17 cellular contexts compared by ENCODE assay signal in genomic region chr6:158006331-158006730, GRCh38. TPM values are rescaled to one million over a fixed set of nuclear protein-coding genes. Genes with fewer than 3 reads are reported as not detected.
A peak's percentile ranks its signal among the peaks of the same experiment; 100 is the strongest.
DNase-seq lines count a peak whose midpoint lies in the region; ATAC-seq and TF ChIP-seq lines count a peak whose summit lies in the region.
"Had no signal": no experiment of that assay in that cellular context is flagged by ENCODE, and none has a peak within 500 bp of the region (broad histone marks: within the 10 kb centered on the region; RNA-seq: fewer than 3 reads in every experiment).

No MANE protein-coding gene starts in this region.

- CTCF ChIA-PET in WTC11 (lab: Charles Lee): interaction anchor here (0.6 to 1.2 kb wide), 2 partner anchors 17 to 20 kb away, joined by 3 to 5 read pairs; no protein-coding TSS in a partner anchor

- H3K4me1 ChIP-seq in H9 (ENCODE audit: insufficient read depth, low read length): peaks cover 16% of the 10 kb centered on the region; the same call in 1 of the 2 replicates

- H3K4me1 Mint-ChIP-seq in H9 (peaks cover 25 to 29% of the 10 kb centered on the region in 2 experiments), WTC11 (peaks cover 26% of the 10 kb centered on the region), memory B cell (peaks cover 35% of the 10 kb centered on the region)
- H3K4me1 Mint-ChIP-seq in stimulated activated naive B cell treated with anti-CD40 and anti-IgM and Interleukin-4, amounts not matched to agents 10 μg/mL and 1 μg/mL and 100 μg/mL, for 72 hours: peaks cover 72 to 90% of the 10 kb centered on the region in 2 donors

- H3K4ac ChIP-seq in H9 (ENCODE audit: low read depth, low read length): no peak overlapping the region

- H2BK20ac ChIP-seq in H9 (ENCODE audit: low read depth, low read length, poor library complexity, severe bottlenecking): no peak overlapping the region

- H2BK5ac ChIP-seq in H9 (ENCODE audit: insufficient read length, low read length): no peak overlapping the region

- POLR2A ChIA-PET in WTC11 (lab: Charles Lee): no interaction called here

- H3K4me2 ChIP-seq in H9 (ENCODE audit: insufficient read depth, insufficient read length, low read length): no peak overlapping the region

- no peak overlapping the region for H3K23ac ChIP-seq in H9 (ENCODE audit: insufficient read length, low read depth, low read length)

- no peak overlapping the region for H2AK5ac ChIP-seq in H9 (ENCODE audit: insufficient read length, low read length)

- H2BK15ac ChIP-seq in H9 (ENCODE audit: low read depth, low read length): no peak overlapping the region

- WGBS in H9 (ENCODE audit: extremely low coverage, insufficient read length, low lambda C conversion rate): no CpG with 5 or more reads among the region's 7 CpGs

- H2BK120ac ChIP-seq in H9 (ENCODE audit: low read depth, low read length, poor library complexity, severe bottlenecking): no peak overlapping the region

- H3K14ac ChIP-seq in H9 (ENCODE audit: insufficient read depth, low read length): no peak overlapping the region

- H3K79me1 ChIP-seq in H9 (ENCODE audit: insufficient read depth, low read depth, low read length, poor library complexity, severe bottlenecking): no peaks in the 10 kb centered on the region

- no peak for TF ChIP-seq CTCF in H9 (conservative IDR thresholded peaks at IDR 0.05)
- no peak for TF ChIP-seq CTCF in WTC11 (IDR thresholded peaks at IDR 0.05)

- H3K27ac Mint-ChIP-seq in H9 (peak overlapping the region in 2 of 3 experiments; percentile 1 to 87; a peak in 2 of 7 replicates), WTC11 (peak overlapping the region; percentile 5; the same call in 1 of the 2 replicates), memory B cell (peak overlapping the region; percentile 51)
- peak overlapping the region; percentile 81 for H3K27ac Mint-ChIP-seq in stimulated activated naive B cell treated with anti-CD40 and anti-IgM and Interleukin-4, amounts not matched to agents 10 μg/mL and 1 μg/mL and 100 μg/mL, for 72 hours
- H3K27ac Mint-ChIP-seq: B cell; CD8-positive, alpha-beta T cell had no signal

- H3K9me3 ChIP-seq in H9 (ENCODE audit: control insufficient read depth, low read depth, low read length): no peaks in the 10 kb centered on the region
- H3K9me3 ChIP-seq: SJCRH30 had no signal

- no peak overlapping the region for H3K4me3 Mint-ChIP-seq in H9
- no peak overlapping the region for H3K4me3 Mint-ChIP-seq in WTC11
- no peak overlapping the region for H3K4me3 Mint-ChIP-seq in memory B cell
- peak overlapping the region in 1 of 2 donors; percentile 6 for H3K4me3 Mint-ChIP-seq in stimulated activated naive B cell treated with anti-CD40 and anti-IgM and Interleukin-4, amounts not matched to agents 10 μg/mL and 1 μg/mL and 100 μg/mL, for 72 hours
- H3K4me3 Mint-ChIP-seq: B cell; CD8-positive, alpha-beta T cell had no signal

- H3K27me3 ChIP-seq in H9 (ENCODE audit: insufficient read depth, low read length): no peaks in the 10 kb centered on the region
- H3K27me3 ChIP-seq: SJCRH30 had no signal

- peaks cover 0 to 4% of the 10 kb centered on the region in 2 experiments; a peak in 2 of 5 replicates for H3K9me3 Mint-ChIP-seq in H9
- H3K9me3 Mint-ChIP-seq in WTC11: peaks cover 21% of the 10 kb centered on the region
- peaks cover 7% of the 10 kb centered on the region for H3K9me3 Mint-ChIP-seq in memory B cell
- H3K9me3 Mint-ChIP-seq in stimulated activated naive B cell treated with anti-CD40 and anti-IgM and Interleukin-4, amounts not matched to agents 10 μg/mL and 1 μg/mL and 100 μg/mL, for 72 hours: peaks cover 5 to 6% of the 10 kb centered on the region in 2 donors
- H3K9me3 Mint-ChIP-seq: CD8-positive, alpha-beta T cell had no signal

- no peak for ATAC-seq in WTC11
- no peak for ATAC-seq in memory B cell (ENCODE audit: low read depth)
- no peak for ATAC-seq in stimulated activated naive B cell treated with anti-CD40 and anti-IgM and Interleukin-4, amounts not matched to agents 10 μg/mL and 1 μg/mL and 100 μg/mL, for 72 hours (replicated peaks)
- no peak for ATAC-seq in left colon
- ATAC-seq in HG02884 (IDR thresholded peaks at IDR 0.05; ENCODE audit: unreplicated experiment): no peak
- ATAC-seq: CD8-positive, alpha-beta T cell; K562 had no signal

- H3K27me3 Mint-ChIP-seq in H9 (ENCODE audit: low read depth) (no peaks in the 10 kb centered on the region; the same call in 1 of the 2 replicates), WTC11 (ENCODE audit: low read depth) (no peaks in the 10 kb centered on the region), memory B cell (no peaks in the 10 kb centered on the region)
- H3K27me3 Mint-ChIP-seq in stimulated activated naive B cell treated with anti-CD40 and anti-IgM and Interleukin-4, amounts not matched to agents 10 μg/mL and 1 μg/mL and 100 μg/mL, for 72 hours: no peaks in the 10 kb centered on the region
- H3K27me3 Mint-ChIP-seq: B cell had no signal

- no peak overlapping the region for H3K27ac ChIP-seq in H9 (ENCODE audit: insufficient read length, low read depth, low read length)
- H3K27ac ChIP-seq: SJCRH30 had no signal

- no peak overlapping the region for H2AFZ ChIP-seq in H9 (ENCODE audit: low read length)

- no peaks in the 10 kb centered on the region; the same call in 1 of the 2 replicates for H3K79me2 ChIP-seq in H9 (ENCODE audit: insufficient read depth, low read length)

- H3T11ph ChIP-seq in H9 (ENCODE audit: low read length): no peak overlapping the region

- H3K36me3 Mint-ChIP-seq in H9 (ENCODE audit: insufficient read depth in 1 of 3, low read depth in 3 of 3) (peaks cover 13 to 20% (median 15%) of the 10 kb centered on the region in 3 experiments), WTC11 (peaks cover 17% of the 10 kb centered on the region), memory B cell (peaks cover 22% of the 10 kb centered on the region)
- peaks cover 51 to 74% of the 10 kb centered on the region in 2 donors for H3K36me3 Mint-ChIP-seq in stimulated activated naive B cell treated with anti-CD40 and anti-IgM and Interleukin-4, amounts not matched to agents 10 μg/mL and 1 μg/mL and 100 μg/mL, for 72 hours

- H3K56ac ChIP-seq in H9 (ENCODE audit: insufficient read length, low read depth, low read length): no peak overlapping the region

- no peak overlapping the region for H3K9ac ChIP-seq in H9 (ENCODE audit: extremely low read depth, insufficient read length, low read length)

- H3K18ac ChIP-seq in H9 (ENCODE audit: insufficient read length, low read depth, low read length): no peak overlapping the region

- H4K5ac ChIP-seq in H9 (ENCODE audit: insufficient read length, low read depth, low read length): no peak overlapping the region

- H4K8ac ChIP-seq in H9 (replicated peaks; ENCODE audit: insufficient read length, low read depth, low read length): no peak overlapping the region

- no peaks in the 10 kb centered on the region for H3K23me2 ChIP-seq in H9 (ENCODE audit: insufficient read length, low read depth, low read length, poor library complexity, severe bottlenecking)

- intact Hi-C loops in left colon (cut with DNase I, micrococcal nuclease): loop anchor here in 1 of 2 donors (10.0 kb wide), 1 partner anchor 58 kb away; no protein-coding TSS in a partner anchor

- H4K20me1 ChIP-seq in H9 (ENCODE audit: control insufficient read depth, insufficient read depth, insufficient read length): no peaks in the 10 kb centered on the region

- H2BK12ac ChIP-seq in H9 (ENCODE audit: insufficient read length, low read depth, low read length): no peak overlapping the region

- H4K91ac ChIP-seq in H9 (ENCODE audit: insufficient read length, low read depth, low read length): no peak overlapping the region

- no peak for DNase-seq in H9
- no peak for DNase-seq in WTC11 (ENCODE audit: low spot score)
- DNase-seq in memory B cell (ENCODE audit: low spot score in 2 of 2): no peak
- DNase-seq in stimulated activated naive B cell treated with anti-CD40 and anti-IgM and Interleukin-4, amounts not matched to agents 10 μg/mL and 1 μg/mL and 100 μg/mL, for 72 hours: no peak
- DNase-seq in left colon: no peak
- DNase-seq in stimulated activated CD4-positive, alpha-beta T cell treated with anti-CD3 and anti-CD28 coated beads, Interleukin-15, amount 100 ng/mL, for 24 hours: no peak
- DNase-seq: CD8-positive, alpha-beta T cell; DMS 273 treated with DMSO at 0.1 percent for 48 hours; H7; NCI-H1436 treated with DMSO at 0.1 percent for 48 hours; NCI-H2227 treated with DMSO at 0.1 percent for 48 hours; NCI-H524 treated with DMSO at 0.1 percent for 48 hours; RPMI8226; SJCRH30 had no signal

TF ChIP-seq in WTC11, 78 proteins besides CTCF, POLR2A, EP300 and RAD21 (continues in another document):
- TF ChIP-seq ATF3 (CRISPR knock-in tag; conservative IDR thresholded peaks at IDR 0.05): no peak
- no peak for TF ChIP-seq ZNF396 (CRISPR knock-in tag; IDR thresholded peaks at IDR 0.05; ENCODE audit: borderline replicate concordance)
- TF ChIP-seq ELF4 (CRISPR knock-in tag; IDR thresholded peaks at IDR 0.05; ENCODE audit: low read depth): no peak
- no peak for TF ChIP-seq HMGA2 (CRISPR knock-in tag; IDR thresholded peaks at IDR 0.05)
- no peak for TF ChIP-seq NR2C2 (CRISPR knock-in tag; IDR thresholded peaks at IDR 0.05)
- TF ChIP-seq CREB1 (CRISPR knock-in tag; IDR thresholded peaks at IDR 0.05): no peak
- no peak for TF ChIP-seq RELA (CRISPR knock-in tag; IDR thresholded peaks at IDR 0.05; ENCODE audit: borderline replicate concordance)
- TF ChIP-seq, protein P1, sequence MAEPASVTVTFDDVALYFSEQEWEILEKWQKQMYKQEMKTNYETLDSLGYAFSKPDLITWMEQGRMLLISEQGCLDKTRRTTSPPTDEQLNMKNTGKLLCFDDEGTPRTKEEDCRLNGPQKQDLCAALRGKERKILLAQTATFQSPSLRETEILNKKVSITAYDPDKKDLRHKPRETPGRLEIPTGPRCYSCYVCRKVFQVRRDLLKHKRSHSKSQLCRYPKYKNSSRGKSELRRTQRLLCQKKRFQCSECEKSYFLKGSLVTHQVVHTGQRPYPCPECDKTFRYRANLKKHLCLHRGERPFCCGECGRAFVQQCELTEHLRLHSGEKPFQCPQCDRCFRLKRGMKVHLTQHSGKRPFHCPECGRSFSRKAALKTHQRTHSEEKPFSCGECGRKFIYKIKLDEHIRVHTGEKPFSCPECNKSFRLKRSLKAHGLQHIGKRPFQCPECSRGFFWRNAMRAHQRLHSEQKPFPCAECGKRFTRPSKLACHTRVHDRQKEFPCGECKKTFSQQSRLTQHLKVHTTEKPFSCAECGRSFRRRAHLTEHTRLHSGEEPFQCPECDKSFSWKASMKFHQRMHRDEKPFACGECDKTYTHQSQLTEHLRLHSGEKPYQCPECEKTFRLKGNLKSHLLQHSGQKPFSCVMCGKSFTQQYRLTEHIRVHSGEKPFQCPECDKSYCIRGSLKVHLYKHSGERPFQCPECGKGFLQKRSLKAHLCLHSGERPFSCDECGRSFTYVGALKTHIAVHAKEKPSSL (CRISPR knock-in tag; conservative IDR thresholded peaks at IDR 0.05): no peak

RNA-seq across cellular contexts. Expression of gene SYNJ2, which starts 24.7 kb away (rescaled TPM):
- 24.5 and 25.4 TPM in 2 replicates for total RNA-seq in H9 (2021)
- 11.8 to 15.3 TPM (median 12.4 TPM) in 3 replicates for total RNA-seq in WTC11 (2021)
- 10 to 100 TPM; 35.4 to 50.1 TPM for total RNA-seq in left colon

Comparison
In these comparisons a context has a peak if more than half of its experiments do, and no peak if none do; other contexts are left out.
1. H3K27ac Mint-ChIP-seq: peak in every context shown above with its lines; median percentile 81 in stimulated activated naive B cell treated with anti-CD40 and anti-IgM and Interleukin-4, amounts not matched to agents 10 μg/mL and 1 μg/mL and 100 μg/mL, for 72 hours; 51 in memory B cell; 44 in H9; 5 in WTC11.